In the genomic region with DNA sequence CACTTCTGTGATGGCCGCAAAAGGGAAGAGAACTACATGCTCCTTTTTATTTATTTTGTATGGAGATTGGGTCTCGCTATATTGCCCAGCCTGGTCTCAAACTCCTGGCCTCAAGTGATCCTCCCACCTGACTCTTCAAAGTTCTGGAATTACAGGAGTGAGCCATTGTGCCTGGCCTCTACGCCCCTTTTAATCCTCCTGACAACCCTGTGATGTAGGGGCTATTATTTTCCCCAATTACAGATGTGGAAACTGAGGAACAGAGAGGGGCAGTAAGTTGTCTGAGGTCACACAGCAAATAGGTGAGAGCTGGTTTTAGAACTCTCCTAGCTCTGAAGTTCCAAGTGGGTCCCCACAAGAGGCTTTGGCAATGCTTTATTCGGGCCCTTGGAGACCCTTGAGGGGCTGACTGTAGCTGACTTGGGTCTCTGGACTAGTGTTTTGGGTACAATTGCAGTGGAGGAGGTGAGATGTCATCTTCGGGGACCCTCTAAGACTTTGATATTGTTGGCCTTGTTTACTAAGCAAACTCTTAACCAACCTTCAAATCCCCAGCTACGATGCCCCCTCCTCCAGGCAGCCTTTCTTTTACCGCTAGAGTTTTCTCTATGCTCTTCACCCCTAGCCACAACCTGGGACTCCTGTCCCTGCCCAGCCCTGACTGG, we compare ENCODE assay signal across 28 cellular contexts. TPM values are rescaled to one million over a fixed set of nuclear protein-coding genes. Genes with fewer than 3 reads are reported as not detected.
"Had no signal": no experiment of that assay in that cellular context is flagged by ENCODE, and none has a peak within 500 bp of the region (broad histone marks: within the 10 kb centered on the region; RNA-seq: fewer than 3 reads in every experiment).

No MANE protein-coding gene starts in this region.

- H3K9me3 Mint-ChIP-seq: activated CD8-positive, alpha-beta T cell treated with anti-CD3 and anti-CD28 coated beads for 36 hours; activated naive CD4-positive, alpha-beta T cell treated with anti-CD3 and anti-CD28 coated beads, Interleukin-2, amount 50 U/mL, for 24 hours; activated naive CD8-positive, alpha-beta T cell treated with anti-CD3 and anti-CD28 coated beads, Interleukin-2, amount 50 U/mL, for 24 hours; activated T-cell treated with anti-CD3 and anti-CD28 coated beads, Interleukin-2, amount 50 U/mL, for 4 hours; activated T-helper 2 cell treated with anti-CD3 and anti-CD28 coated beads, Interferon-gamma antibody, Interleukin-2, Interleukin-4, amounts not matched to agents 10 μg/mL and 5 μg/mL and 100 μg/mL, durations not matched to agents 14 hours and 24 hours and 36 hours; dendritic cell treated with granulocyte-macrophage colony-stimulating factor and Interleukin-4, amounts not matched to agents 40 ng/mL and 50 ng/mL, for 4 days; nephron; stimulated activated effector memory CD8-positive, alpha-beta T cell treated with anti-CD3 and anti-CD28 coated beads, Interleukin-12 subunit alpha, Interleukin-12 subunit beta, amount 100 ng/mL, for 72 hours had no signal

- H3K4me3 ChIP-seq: esophagus muscularis mucosa, left ventricle myocardium inferior, lung, skin epidermis, suprapubic skin, tibial artery had no signal

- ATAC-seq: activated CD8-positive, alpha-beta T cell treated with anti-CD3 and anti-CD28 coated beads for 36 hours; activated naive CD8-positive, alpha-beta T cell treated with anti-CD3 and anti-CD28 coated beads, Interleukin-2, amount 50 U/mL, for 24 hours; activated T-cell treated with anti-CD3 and anti-CD28 coated beads, Interleukin-2, amount 50 U/mL, for 4 hours; stimulated activated effector memory CD8-positive, alpha-beta T cell treated with anti-CD3 and anti-CD28 coated beads, Interleukin-12 subunit alpha, Interleukin-12 subunit beta, amount 100 ng/mL, for 72 hours had no signal

- H3K4me3 Mint-ChIP-seq: activated CD8-positive, alpha-beta T cell treated with anti-CD3 and anti-CD28 coated beads for 36 hours; activated naive CD4-positive, alpha-beta T cell treated with anti-CD3 and anti-CD28 coated beads, Interleukin-2, amount 50 U/mL, for 24 hours; activated naive CD8-positive, alpha-beta T cell treated with anti-CD3 and anti-CD28 coated beads, Interleukin-2, amount 50 U/mL, for 24 hours; activated T-cell treated with anti-CD3 and anti-CD28 coated beads, Interleukin-2, amount 50 U/mL, for 4 hours; dendritic cell treated with granulocyte-macrophage colony-stimulating factor and Interleukin-4, amounts not matched to agents 40 ng/mL and 50 ng/mL, for 4 days; nephron had no signal

- H3K36me3 Mint-ChIP-seq: activated naive CD4-positive, alpha-beta T cell treated with anti-CD3 and anti-CD28 coated beads, Interleukin-2, amount 50 U/mL, for 24 hours; stimulated activated effector memory CD8-positive, alpha-beta T cell treated with anti-CD3 and anti-CD28 coated beads, Interleukin-12 subunit alpha, Interleukin-12 subunit beta, amount 100 ng/mL, for 72 hours had no signal

- DNase-seq: activated CD4-positive, alpha-beta T cell treated with anti-CD3 and anti-CD28 coated beads, Interleukin-2, amount 50 U/mL, for 1 hour; activated CD8-positive, alpha-beta T cell treated with anti-CD3 and anti-CD28 coated beads for 36 hours; activated naive CD8-positive, alpha-beta T cell treated with anti-CD3 and anti-CD28 coated beads, Interleukin-2, amount 50 U/mL, for 24 hours; activated T-cell treated with anti-CD3 and anti-CD28 coated beads, Interleukin-2, amount 50 U/mL, for 4 hours; central memory CD4-positive, alpha-beta T cell; effector CD4-positive, alpha-beta T cell; foreskin melanocyte; islet precursor cell; left ventricle myocardium inferior; mesendoderm; stimulated activated CD4-positive, alpha-beta T cell treated with anti-CD3 and anti-CD28 coated beads, Interleukin-4, amount 100 ng/mL, for 24 hours; T-helper 2 cell; tibial artery had no signal

- H3K27me3 Mint-ChIP-seq: activated naive CD4-positive, alpha-beta T cell treated with anti-CD3 and anti-CD28 coated beads, Interleukin-2, amount 50 U/mL, for 24 hours had no signal

- H3K36me3 ChIP-seq: esophagus muscularis mucosa, left ventricle myocardium inferior, suprapubic skin, tibial artery had no signal

- H3K4me1 Mint-ChIP-seq: nephron had no signal

- H3K27ac ChIP-seq: esophagus muscularis mucosa, left ventricle myocardium inferior, skin epidermis, suprapubic skin, tibial artery had no signal

- H3K9me3 ChIP-seq: esophagus muscularis mucosa, left ventricle myocardium inferior, suprapubic skin, tibial artery had no signal

- H3K27ac Mint-ChIP-seq: activated CD8-positive, alpha-beta T cell treated with anti-CD3 and anti-CD28 coated beads for 36 hours; activated naive CD4-positive, alpha-beta T cell treated with anti-CD3 and anti-CD28 coated beads, Interleukin-2, amount 50 U/mL, for 24 hours; activated naive CD8-positive, alpha-beta T cell treated with anti-CD3 and anti-CD28 coated beads, Interleukin-2, amount 50 U/mL, for 24 hours; activated T-helper 2 cell treated with anti-CD3 and anti-CD28 coated beads, Interferon-gamma antibody, Interleukin-2, Interleukin-4, amounts not matched to agents 10 μg/mL and 5 μg/mL and 100 μg/mL, durations not matched to agents 14 hours and 24 hours and 36 hours; nephron had no signal

RNA-seq across cellular contexts. Expression of gene TJP3, which starts 11.8 kb away (rescaled TPM):
- total RNA-seq: left ventricle myocardium inferior, osteocyte had no signal

RNA-seq across cellular contexts. Expression of gene RAX2, which starts 52.0 kb away (rescaled TPM):
- total RNA-seq: activated CD8-positive, alpha-beta T cell treated with anti-CD3 and anti-CD28 coated beads for 36 hours; activated T-cell treated with anti-CD3 and anti-CD28 coated beads, Interleukin-2, amount 50 U/mL, for 4 hours; activated T-helper 2 cell treated with anti-CD3 and anti-CD28 coated beads, Interferon-gamma antibody, Interleukin-2, Interleukin-4, amounts not matched to agents 10 μg/mL and 5 μg/mL and 100 μg/mL, durations not matched to agents 14 hours and 24 hours and 36 hours; esophagus muscularis mucosa; left ventricle myocardium inferior; lung; mononuclear cell; osteocyte; posterior vena cava; renal cortical epithelial cell; sciatic nerve; suprapubic skin; ureter had no signal
